Comparison of ENCODE assay signal across 24 cellular contexts in the genomic region with DNA sequence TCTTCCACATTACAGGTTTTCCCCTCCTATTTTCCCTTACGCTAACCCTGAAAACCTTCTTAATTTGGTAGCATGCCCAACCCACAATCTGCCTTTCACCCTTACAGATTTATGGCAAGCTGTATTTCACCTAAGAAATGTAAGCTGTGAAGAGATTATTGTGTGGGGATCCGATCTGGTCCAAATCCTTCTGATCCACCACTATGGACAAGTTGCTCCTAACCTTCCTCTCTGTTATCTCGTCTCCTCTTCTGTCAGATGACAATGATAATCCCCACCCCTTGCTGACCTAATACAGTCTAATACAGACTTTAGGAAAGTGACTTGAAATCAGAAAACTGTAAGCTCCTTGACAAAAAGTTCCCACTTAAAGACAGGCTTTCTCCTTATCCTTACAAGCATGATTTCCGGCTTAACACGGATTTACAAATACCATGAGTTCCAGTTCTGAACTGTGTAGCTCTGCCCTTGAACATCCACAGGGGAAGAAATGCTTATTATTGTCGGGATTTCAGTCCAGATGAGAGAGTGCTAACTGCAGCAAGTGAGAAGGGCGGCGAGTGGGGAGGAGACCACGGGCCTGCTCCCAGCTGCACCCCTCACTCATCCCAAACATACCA.
DNase-seq lines count a peak whose midpoint lies in the region; ATAC-seq, FAIRE-seq and TF ChIP-seq lines count a peak whose summit lies in the region.
"Had no signal": no experiment of that assay in that cellular context is flagged by ENCODE, and none has a peak within 500 bp of the region (broad histone marks: within the 10 kb centered on the region; RNA-seq: fewer than 3 reads in every experiment).

No MANE protein-coding gene starts in this region.

- H3K27me3 ChIP-seq in adipocyte (replicated peaks; ENCODE audit: control insufficient read depth, insufficient read depth, low read length), result peaks cover 2% of the 10 kb centered on the region
- no peaks in the 10 kb centered on the region for H3K27me3 ChIP-seq in trophoblast cell (ENCODE audit: insufficient read depth, low read length)
- no peaks in the 10 kb centered on the region for H3K27me3 ChIP-seq in CD4-positive, alpha-beta T cell (ENCODE audit: control insufficient read depth, insufficient read depth, low read length)

- peaks cover 18% of the 10 kb centered on the region for H3K9me3 Mint-ChIP-seq in mesothelial cell of epicardium
- peaks cover 2% of the 10 kb centered on the region for H3K9me3 Mint-ChIP-seq in CD4-positive, alpha-beta T cell

- H3K4me3 Mint-ChIP-seq in mesothelial cell of epicardium, result no peak overlapping the region
- H3K4me3 Mint-ChIP-seq in CD4-positive, alpha-beta T cell, result no peak overlapping the region
- H3K4me3 Mint-ChIP-seq: B cell; CD8-positive, alpha-beta memory T cell had no signal

- H4K12ac ChIP-seq in trophoblast cell (ENCODE audit: low read depth, low read length), result no peak overlapping the region

- H3K9ac ChIP-seq in adipocyte (ENCODE audit: low read length) (no peak overlapping the region), trophoblast cell (ENCODE audit: low read length) (no peak overlapping the region)

- POLR2A ChIA-PET in CD4-positive, alpha-beta T cell (lab: Charles Lee), result no interaction called here

- intact Hi-C loops in CD4-positive, alpha-beta T cell (cut with DNase I, micrococcal nuclease), result no loop called here

- peak overlapping the region; percentile 88 for H2BK120ac ChIP-seq in trophoblast cell (ENCODE audit: insufficient read depth, low read length, poor library complexity)

- peaks cover 12% of the 10 kb centered on the region for H3K4me1 Mint-ChIP-seq in mesothelial cell of epicardium
- no peaks in the 10 kb centered on the region for H3K4me1 Mint-ChIP-seq in CD4-positive, alpha-beta T cell (ENCODE audit: low read depth)
- H3K4me1 Mint-ChIP-seq: B cell; CD8-positive, alpha-beta memory T cell had no signal

- H3K27ac Mint-ChIP-seq in mesothelial cell of epicardium, result peak overlapping the region; percentile 68
- H3K27ac Mint-ChIP-seq in CD4-positive, alpha-beta T cell, result no peak overlapping the region
- H3K27ac Mint-ChIP-seq: B cell; CD8-positive, alpha-beta memory T cell had no signal

- H3K9me3 ChIP-seq in adipocyte (ENCODE audit: control insufficient read depth, low read length) (peaks cover 25% of the 10 kb centered on the region), trophoblast cell (ENCODE audit: insufficient read depth, low read depth, low read length) (peaks cover 2% of the 10 kb centered on the region)
- peaks cover 13% of the 10 kb centered on the region for H3K9me3 ChIP-seq in CD4-positive, alpha-beta T cell (ENCODE audit: control insufficient read depth, low read length)

- no peak overlapping the region for H3K18ac ChIP-seq in trophoblast cell (ENCODE audit: low read length)

- peak overlapping the region; percentile 83 for H2BK12ac ChIP-seq in trophoblast cell (ENCODE audit: low read length)

- ATAC-seq in GM21381 (IDR thresholded peaks at IDR 0.05; ENCODE audit: unreplicated experiment), result no peak
- no peak for ATAC-seq in CD4-positive, alpha-beta T cell (ENCODE audit: poor library complexity)
- ATAC-seq: HepG2, PC-3 had no signal

- no peaks in the 10 kb centered on the region for H3K27me3 Mint-ChIP-seq in mesothelial cell of epicardium (ENCODE audit: low read depth)
- H3K27me3 Mint-ChIP-seq in CD4-positive, alpha-beta T cell, result no peaks in the 10 kb centered on the region
- H3K27me3 Mint-ChIP-seq: B cell; CD8-positive, alpha-beta memory T cell had no signal

- CTCF ChIA-PET in CD4-positive, alpha-beta T cell (lab: Charles Lee), result interaction anchor here (0.7 kb wide), 1 partner anchor 299 kb away, joined by 3 read pairs; no protein-coding TSS in a partner anchor

- H3K36me3 ChIP-seq in adipocyte (ENCODE audit: control insufficient read depth, insufficient read depth, low read length, severe bottlenecking) (no peaks in the 10 kb centered on the region), trophoblast cell (ENCODE audit: control insufficient read depth in 1 of 2, insufficient read depth in 2 of 2, low read length in 2 of 2) (peaks cover 1 to 2% of the 10 kb centered on the region in 2 experiments)

- H4K8ac ChIP-seq in trophoblast cell (ENCODE audit: low read depth, low read length), result peak overlapping the region; percentile 71

- WGBS in trophoblast cell (ENCODE audit: extremely low coverage, insufficient coverage, insufficient read length), result no CpG with 5 or more reads among the region's 9 CpGs

- no peaks in the 10 kb centered on the region for H3K4me1 ChIP-seq in adipocyte (ENCODE audit: control insufficient read depth, insufficient read depth, low read length)
- H3K4me1 ChIP-seq in trophoblast cell (ENCODE audit: control insufficient read depth in 1 of 2, insufficient read depth in 2 of 2, low read length in 2 of 2), result peaks cover 2% of the 10 kb centered on the region in 2 experiments

- H3K23ac ChIP-seq in trophoblast cell (ENCODE audit: low read length), result no peak overlapping the region

- H3K36me3 Mint-ChIP-seq in mesothelial cell of epicardium, result peaks cover 8% of the 10 kb centered on the region
- H3K36me3 Mint-ChIP-seq in CD4-positive, alpha-beta T cell (ENCODE audit: low read depth), result no peaks in the 10 kb centered on the region
- H3K36me3 Mint-ChIP-seq: CD8-positive, alpha-beta memory T cell had no signal

- H3K4me3 ChIP-seq in adipocyte (ENCODE audit: low read length) (no peak overlapping the region), trophoblast cell (ENCODE audit: low read depth, low read length) (no peak overlapping the region)

- peak; percentile 58 for DNase-seq in D721Med (ENCODE audit: insufficient read length, low spot score)
- peak; percentile 2 for DNase-seq in adipocyte (ENCODE audit: low read depth)
- no peak for DNase-seq in mesothelial cell of epicardium (ENCODE audit: low spot score in 2 of 2, unreplicated experiment in 2 of 2)
- peak in 1 of 2 donors; percentile 25 for DNase-seq in trophoblast cell
- no peak for DNase-seq in stimulated activated CD4-positive, alpha-beta T cell treated with anti-CD3 and anti-CD28 coated beads, Interleukin-1b, Interleukin-23, amount 100 ng/mL, for 48 hours
- no peak for DNase-seq in CD4-positive, alpha-beta T cell
- DNase-seq: CD8-positive, alpha-beta memory T cell; DMS79 treated with DMSO at 0.1 percent for 48 hours; Karpas-422; NCI-H1092 treated with DMSO at 0.1 percent for 48 hours; NCI-H1436; NCI-H187; NCI-H2107; NCI-H748 treated with DMSO at 0.1 percent for 48 hours; NK-92 treated with Interleukin-12 subunit alpha and Interleukin-12 subunit beta, amount 100 ng/mL, for 24 hours had no signal

- FAIRE-seq in D721Med (lab: Jason Lieb, UNC), result peak; percentile 99
- FAIRE-seq: GM12892, GM19239, H54, HepG2 had no signal

- no peak overlapping the region for H2AK5ac ChIP-seq in trophoblast cell (ENCODE audit: low read length)

- H3K4me2 ChIP-seq in trophoblast cell (ENCODE audit: low read length), result no peak overlapping the region

- H4K91ac ChIP-seq in trophoblast cell (ENCODE audit: low read depth, low read length), result peak overlapping the region; percentile 56

- H2AFZ ChIP-seq in trophoblast cell (ENCODE audit: insufficient read depth, low read length, poor library complexity), result no peak overlapping the region

- peak overlapping the region; percentile 64 for H2BK5ac ChIP-seq in trophoblast cell (ENCODE audit: low read depth, low read length, poor library complexity)

- H3K14ac ChIP-seq in trophoblast cell (ENCODE audit: low read length), result peak overlapping the region; percentile 82

- H3K27ac ChIP-seq in trophoblast cell (ENCODE audit: low read depth, low read length), result peak overlapping the region; percentile 54
- no peak overlapping the region for H3K27ac ChIP-seq in CD4-positive, alpha-beta T cell (ENCODE audit: low read depth, low read length)
- H3K27ac ChIP-seq: 22Rv1, C4-2B had no signal

- TF ChIP-seq CTCF in D721Med (IDR thresholded peaks at IDR 0.05; ENCODE audit: insufficient read depth, missing control alignments) (no peak), mesothelial cell of epicardium (IDR thresholded peaks at IDR 0.05; ENCODE audit: unreplicated experiment) (no peak)
- TF ChIP-seq CTCF in CD4-positive, alpha-beta T cell (IDR thresholded peaks at IDR 0.05), result no peak

- peaks cover 3% of the 10 kb centered on the region for H3K79me1 ChIP-seq in trophoblast cell (ENCODE audit: low read length)

- H3K4ac ChIP-seq in trophoblast cell (ENCODE audit: low read depth, low read length), result no peak overlapping the region

- no peaks in the 10 kb centered on the region for H3K79me2 ChIP-seq in trophoblast cell (ENCODE audit: control insufficient read depth, insufficient read depth, low read length, poor library complexity)

Comparison
In these comparisons a context has a peak if more than half of its experiments do, and no peak if none do; other contexts are left out.
1. DNase-seq: peak in D721Med (single experiment) and adipocyte (single experiment); none in mesothelial cell of epicardium (0 of 2), stimulated activated CD4-positive, alpha-beta T cell treated with anti-CD3 and anti-CD28 coated beads, Interleukin-1b, Interleukin-23, amount 100 ng/mL, for 48 hours (single experiment) and CD4-positive, alpha-beta T cell (0 of 10).